ENCODE assay signal across 8 cellular contexts in genomic region chr7:26155531-26156375, GRCh38. TPM values are rescaled to one million over a fixed set of nuclear protein-coding genes. Genes with fewer than 3 reads are reported as not detected.
DNase-seq lines count a peak whose midpoint lies in the region; ATAC-seq, FAIRE-seq and TF ChIP-seq lines count a peak whose summit lies in the region.

No MANE protein-coding gene starts in this region.

- intact Hi-C loops in CD14-positive monocyte (cut with micrococcal nuclease): loop anchor here in 1 of 2 donors (5.0 kb wide), 1 partner anchor 42 kb away; no protein-coding TSS in a partner anchor
- intact Hi-C loops in activated CD8-positive, alpha-beta T cell treated with anti-CD3 and anti-CD28 coated beads for 36 hours (cut with micrococcal nuclease): no loop called here

- DNase-seq in CD14-positive monocyte (ENCODE audit: low spot score): no peak
- peak; percentile 47 for DNase-seq in HTR-8/SVneo (ENCODE audit: insufficient read length, low spot score)
- no peak for DNase-seq in activated CD8-positive, alpha-beta T cell treated with anti-CD3 and anti-CD28 coated beads for 36 hours
- DNase-seq in memory B cell (ENCODE audit: low spot score in 2 of 2): no peak
- DNase-seq in stimulated activated CD4-positive, alpha-beta T cell treated with anti-CD3 and anti-CD28 coated beads, Interleukin-4, amount 100 ng/mL, for 4 hours: no peak
- no peak for DNase-seq in D341Med (ENCODE audit: low spot score)
- DNase-seq in DMS114 treated with DMSO at 0.1 percent for 48 hours (lab: John Stamatoyannopoulos, UW; ENCODE audit: unreplicated experiment): no peak
- no peak for DNase-seq in NCI-H345 treated with DMSO at 0.1 percent for 48 hours (lab: John Stamatoyannopoulos, UW; ENCODE audit: unreplicated experiment)

- peaks cover 13 to 21% (median 20%) of the 10 kb centered on the region in 3 donors for H3K27me3 Mint-ChIP-seq in CD14-positive monocyte (ENCODE audit: low read depth in 3 of 3)
- no peaks in the 10 kb centered on the region for H3K27me3 Mint-ChIP-seq in activated CD8-positive, alpha-beta T cell treated with anti-CD3 and anti-CD28 coated beads for 36 hours
- H3K27me3 Mint-ChIP-seq in memory B cell: no peaks in the 10 kb centered on the region

- H3K4me3 Mint-ChIP-seq in CD14-positive monocyte (peak overlapping the region in 1 of 2 donors; percentile 60), memory B cell (peak overlapping the region; percentile 80)
- peak overlapping the region; percentile 96 for H3K4me3 Mint-ChIP-seq in activated CD8-positive, alpha-beta T cell treated with anti-CD3 and anti-CD28 coated beads for 36 hours

- POLR2A ChIA-PET in activated CD8-positive, alpha-beta T cell treated with anti-CD3 and anti-CD28 coated beads for 36 hours (lab: Charles Lee): interaction anchor here (0.6 to 13.9 kb wide), 6 partner anchors 11 to 77 kb away, joined by 3 to 359 read pairs (median 25); partner anchors contain the start of genes CBX3 and HNRNPA2B1

- H3K36me3 Mint-ChIP-seq in CD14-positive monocyte: peaks cover 4 to 8% of the 10 kb centered on the region in 2 donors
- H3K36me3 Mint-ChIP-seq in activated CD8-positive, alpha-beta T cell treated with anti-CD3 and anti-CD28 coated beads for 36 hours (ENCODE audit: low read depth): peaks cover 51% of the 10 kb centered on the region
- H3K36me3 Mint-ChIP-seq in memory B cell: no peaks in the 10 kb centered on the region

- no peak for TF ChIP-seq CTCF in CD14-positive monocyte (IDR thresholded peaks at IDR 0.05)
- TF ChIP-seq CTCF in activated CD8-positive, alpha-beta T cell treated with anti-CD3 and anti-CD28 coated beads for 36 hours (IDR thresholded peaks at IDR 0.05): no peak

- H3K9me3 Mint-ChIP-seq in CD14-positive monocyte (peaks cover 0 to 5% (median 0%) of the 10 kb centered on the region in 7 donors), memory B cell (no peaks in the 10 kb centered on the region)
- H3K9me3 Mint-ChIP-seq in activated CD8-positive, alpha-beta T cell treated with anti-CD3 and anti-CD28 coated beads for 36 hours: no peaks in the 10 kb centered on the region

- H3K27ac Mint-ChIP-seq in CD14-positive monocyte (peak overlapping the region; percentile 57 to 92 (median 81)), memory B cell (peak overlapping the region; percentile 96)
- peak overlapping the region; percentile 96 for H3K27ac Mint-ChIP-seq in activated CD8-positive, alpha-beta T cell treated with anti-CD3 and anti-CD28 coated beads for 36 hours

- peak; percentile 57 for FAIRE-seq in HTR-8/SVneo (lab: Jason Lieb, UNC)

- CTCF ChIA-PET in activated CD8-positive, alpha-beta T cell treated with anti-CD3 and anti-CD28 coated beads for 36 hours (lab: Charles Lee): interaction anchor here (0.6 to 3.9 kb wide), 11 partner anchors 32 to 263 kb away, joined by 3 to 21 read pairs (median 4); no protein-coding TSS in a partner anchor

- ATAC-seq in activated CD8-positive, alpha-beta T cell treated with anti-CD3 and anti-CD28 coated beads for 36 hours: no peak
- no peak for ATAC-seq in memory B cell (ENCODE audit: low read depth)

- H3K4me1 Mint-ChIP-seq in CD14-positive monocyte (peaks cover 50% of the 10 kb centered on the region), memory B cell (peaks cover 46% of the 10 kb centered on the region)
- H3K4me1 Mint-ChIP-seq in activated CD8-positive, alpha-beta T cell treated with anti-CD3 and anti-CD28 coated beads for 36 hours (ENCODE audit: low read depth): peaks cover 82% of the 10 kb centered on the region

RNA-seq across cellular contexts. Expression of gene NFE2L3, which starts 3.8 kb away (rescaled TPM):
- 10 to 100 TPM; 10.6 to 17.2 TPM for polyA plus RNA-seq in CD14-positive monocyte
- 10 to 100 TPM; 21.5 to 22.6 TPM for total RNA-seq in activated CD8-positive, alpha-beta T cell treated with anti-CD3 and anti-CD28 coated beads for 36 hours

RNA-seq across cellular contexts. Expression of gene HNRNPA2B1, which starts 44.8 kb away (rescaled TPM):
- 100 to 1,000 TPM; 269 to 391 TPM for polyA plus RNA-seq in CD14-positive monocyte
- total RNA-seq in activated CD8-positive, alpha-beta T cell treated with anti-CD3 and anti-CD28 coated beads for 36 hours: 100 to 1,000 TPM; 871 to 893 TPM

RNA-seq across cellular contexts. Expression of gene CBX3, which starts 45.8 kb away (rescaled TPM):
- 10 to 100 TPM; 63.7 to 78.1 TPM for polyA plus RNA-seq in CD14-positive monocyte
- 100 to 1,000 TPM; 313 to 320 TPM for total RNA-seq in activated CD8-positive, alpha-beta T cell treated with anti-CD3 and anti-CD28 coated beads for 36 hours
